In the genomic region with DNA sequence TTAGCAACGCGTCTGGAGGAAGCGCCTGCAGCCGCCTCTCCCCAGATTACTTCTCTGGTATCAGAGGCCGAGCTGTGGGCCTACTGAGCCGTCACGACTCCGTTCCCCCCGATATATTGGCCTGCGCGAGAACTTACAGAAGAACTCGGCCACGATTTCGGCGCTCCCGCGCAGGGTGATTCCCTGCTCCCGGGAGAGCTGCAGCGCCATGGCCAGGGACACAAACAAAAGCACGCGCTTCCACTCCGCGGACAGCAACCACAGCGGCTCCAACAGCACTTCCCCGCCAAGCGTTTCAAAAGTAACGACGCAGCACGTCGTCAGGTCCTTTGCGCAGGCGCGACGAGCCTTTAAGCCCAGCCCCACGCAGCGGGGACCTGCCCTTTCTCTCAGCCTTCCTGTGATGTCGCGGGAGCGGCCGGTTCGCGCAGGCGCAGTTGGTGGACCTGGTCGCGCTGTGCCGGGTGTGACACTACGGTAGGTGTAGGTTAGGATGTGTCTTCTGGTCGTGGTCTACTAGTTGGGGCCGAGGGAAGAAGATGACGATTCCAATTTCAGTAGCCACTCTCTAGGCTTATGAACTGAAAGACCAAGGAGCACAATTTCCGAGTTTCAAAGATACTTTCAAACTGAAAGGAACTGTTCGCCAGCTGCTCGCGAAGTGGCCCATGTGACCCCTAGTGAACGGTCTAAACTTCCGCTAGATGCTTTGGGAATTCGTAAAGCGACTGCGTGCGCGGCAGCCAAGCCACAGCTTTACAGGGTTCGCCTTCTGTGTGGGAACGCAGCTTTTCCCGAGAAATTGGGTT, we compare ENCODE assay signal across 1 cellular context.
A peak's percentile ranks its signal among the peaks of the same experiment; 100 is the strongest.
TF ChIP-seq lines count a peak whose summit lies in the region.

A gene (minus strand): TSS at position 324 of the 809 bp plus-strand sequence. CDS start 114 bp downstream, at position 210.

TF ChIP-seq in GM12878, 131 proteins besides CTCF, POLR2A, EP300 and RAD21 (continued from another document and continues in another):
- TF ChIP-seq, protein P1, sequence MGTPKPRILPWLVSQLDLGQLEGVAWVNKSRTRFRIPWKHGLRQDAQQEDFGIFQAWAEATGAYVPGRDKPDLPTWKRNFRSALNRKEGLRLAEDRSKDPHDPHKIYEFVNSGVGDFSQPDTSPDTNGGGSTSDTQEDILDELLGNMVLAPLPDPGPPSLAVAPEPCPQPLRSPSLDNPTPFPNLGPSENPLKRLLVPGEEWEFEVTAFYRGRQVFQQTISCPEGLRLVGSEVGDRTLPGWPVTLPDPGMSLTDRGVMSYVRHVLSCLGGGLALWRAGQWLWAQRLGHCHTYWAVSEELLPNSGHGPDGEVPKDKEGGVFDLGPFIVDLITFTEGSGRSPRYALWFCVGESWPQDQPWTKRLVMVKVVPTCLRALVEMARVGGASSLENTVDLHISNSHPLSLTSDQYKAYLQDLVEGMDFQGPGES (IDR thresholded peaks at IDR 0.05) = no peak
- TF ChIP-seq, protein P2, sequence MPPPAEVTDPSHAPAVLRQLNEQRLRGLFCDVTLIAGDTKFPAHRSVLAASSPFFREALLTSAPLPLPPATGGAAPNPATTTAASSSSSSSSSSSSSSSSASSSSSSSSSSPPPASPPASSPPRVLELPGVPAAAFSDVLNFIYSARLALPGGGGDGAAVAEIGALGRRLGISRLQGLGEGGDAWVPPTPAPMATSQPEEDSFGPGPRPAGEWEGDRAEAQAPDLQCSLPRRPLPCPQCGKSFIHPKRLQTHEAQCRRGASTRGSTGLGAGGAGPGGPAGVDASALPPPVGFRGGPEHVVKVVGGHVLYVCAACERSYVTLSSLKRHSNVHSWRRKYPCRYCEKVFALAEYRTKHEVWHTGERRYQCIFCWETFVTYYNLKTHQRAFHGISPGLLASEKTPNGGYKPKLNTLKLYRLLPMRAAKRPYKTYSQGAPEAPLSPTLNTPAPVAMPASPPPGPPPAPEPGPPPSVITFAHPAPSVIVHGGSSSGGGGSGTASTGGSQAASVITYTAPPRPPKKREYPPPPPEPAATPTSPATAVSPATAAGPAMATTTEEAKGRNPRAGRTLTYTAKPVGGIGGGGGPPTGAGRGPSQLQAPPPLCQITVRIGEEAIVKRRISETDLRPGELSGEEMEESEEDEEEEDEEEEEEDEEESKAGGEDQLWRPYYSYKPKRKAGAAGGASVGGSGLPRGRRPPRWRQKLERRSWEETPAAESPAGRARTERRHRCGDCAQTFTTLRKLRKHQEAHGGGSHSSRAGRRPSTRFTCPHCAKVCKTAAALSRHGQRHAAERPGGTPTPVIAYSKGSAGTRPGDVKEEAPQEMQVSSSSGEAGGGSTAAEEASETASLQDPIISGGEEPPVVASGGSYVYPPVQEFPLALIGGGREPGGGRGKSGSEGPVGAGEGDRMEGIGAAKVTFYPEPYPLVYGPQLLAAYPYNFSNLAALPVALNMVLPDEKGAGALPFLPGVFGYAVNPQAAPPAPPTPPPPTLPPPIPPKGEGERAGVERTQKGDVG (CRISPR knock-in tag; IDR thresholded peaks at IDR 0.05) = no peak
- TF ChIP-seq, protein P3, sequence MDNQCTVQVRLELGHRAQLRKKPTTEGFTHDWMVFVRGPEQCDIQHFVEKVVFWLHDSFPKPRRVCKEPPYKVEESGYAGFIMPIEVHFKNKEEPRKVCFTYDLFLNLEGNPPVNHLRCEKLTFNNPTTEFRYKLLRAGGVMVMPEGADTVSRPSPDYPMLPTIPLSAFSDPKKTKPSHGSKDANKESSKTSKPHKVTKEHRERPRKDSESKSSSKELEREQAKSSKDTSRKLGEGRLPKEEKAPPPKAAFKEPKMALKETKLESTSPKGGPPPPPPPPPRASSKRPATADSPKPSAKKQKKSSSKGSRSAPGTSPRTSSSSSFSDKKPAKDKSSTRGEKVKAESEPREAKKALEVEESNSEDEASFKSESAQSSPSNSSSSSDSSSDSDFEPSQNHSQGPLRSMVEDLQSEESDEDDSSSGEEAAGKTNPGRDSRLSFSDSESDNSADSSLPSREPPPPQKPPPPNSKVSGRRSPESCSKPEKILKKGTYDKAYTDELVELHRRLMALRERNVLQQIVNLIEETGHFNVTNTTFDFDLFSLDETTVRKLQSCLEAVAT (IDR thresholded peaks at IDR 0.05) = peak; percentile 27; the same call in 1 of the 2 replicates
- TF ChIP-seq FOXK2 (IDR thresholded peaks at IDR 0.05) (no peak), ZNF207 (IDR thresholded peaks at IDR 0.05; ENCODE audit: borderline replicate concordance) (no peak), MEF2B (IDR thresholded peaks at IDR 0.05; ENCODE audit: partially characterized antibody, poor library complexity, severe bottlenecking) (no peak), ZSCAN29 (IDR thresholded peaks at IDR 0.05) (no peak), SPI1 (IDR thresholded peaks at IDR 0.05; ENCODE audit: borderline replicate concordance, insufficient read depth, low read depth, low read length) (no peak; the same call in 1 of the 2 replicates), NBN (IDR thresholded peaks at IDR 0.05) (no peak), HDAC2 (IDR thresholded peaks at IDR 0.05) (peak; percentile 88), BACH1 (IDR thresholded peaks at IDR 0.05; ENCODE audit: borderline replicate concordance) (peak; percentile 17; the same call in 1 of the 2 replicates), NR2C1 (IDR thresholded peaks at IDR 0.05) (peak; percentile 36; the same call in 1 of the 2 replicates), ZNF384 (IDR thresholded peaks at IDR 0.05; ENCODE audit: borderline replicate concordance, low read depth, low read length) (no peak), NFYA (IDR thresholded peaks at IDR 0.05; ENCODE audit: borderline replicate concordance, low read depth, low read length) (no peak), PML (IDR thresholded peaks at IDR 0.05; ENCODE audit: low read length) (peak; percentile 99), TARDBP (IDR thresholded peaks at IDR 0.05; ENCODE audit: borderline replicate concordance) (no peak), NR2F1 (conservative IDR thresholded peaks at IDR 0.05) (peak; percentile 90), DPF2 (IDR thresholded peaks at IDR 0.05) (no peak), SMAD5 (IDR thresholded peaks at IDR 0.05; ENCODE audit: low read depth) (peak; percentile 97), RB1 (IDR thresholded peaks at IDR 0.05; ENCODE audit: borderline replicate concordance) (no peak), RUNX3 (IDR thresholded peaks at IDR 0.05; ENCODE audit: low read length) (peak; percentile 63), CREB1 (IDR thresholded peaks at IDR 0.05; ENCODE audit: low read depth) (peak; percentile 90), STAT1 (conservative IDR thresholded peaks at IDR 0.05) (0 out of 2 replicates have a peak, but pooled peaks have one; percentile 9), POLR2AphosphoS2 (IDR thresholded peaks at IDR 0.05; ENCODE audit: low read depth, low read length) (peak; percentile 59; the same call in 1 of the 2 replicates), SIX5 (IDR thresholded peaks at IDR 0.05; ENCODE audit: low read depth, low read length, severe bottlenecking) (no peak), ZNF217 (IDR thresholded peaks at IDR 0.05) (no peak), ZNF274 (IDR thresholded peaks at IDR 0.05; ENCODE audit: insufficient read depth, insufficient read length) (no peak)
- TF ChIP-seq, protein P4, sequence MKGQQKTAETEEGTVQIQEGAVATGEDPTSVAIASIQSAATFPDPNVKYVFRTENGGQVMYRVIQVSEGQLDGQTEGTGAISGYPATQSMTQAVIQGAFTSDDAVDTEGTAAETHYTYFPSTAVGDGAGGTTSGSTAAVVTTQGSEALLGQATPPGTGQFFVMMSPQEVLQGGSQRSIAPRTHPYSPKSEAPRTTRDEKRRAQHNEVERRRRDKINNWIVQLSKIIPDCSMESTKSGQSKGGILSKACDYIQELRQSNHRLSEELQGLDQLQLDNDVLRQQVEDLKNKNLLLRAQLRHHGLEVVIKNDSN (IDR thresholded peaks at IDR 0.05; ENCODE audit: borderline replicate concordance, extremely low read length, insufficient read depth, low read depth, low read length) = peak; percentile 77
- TF ChIP-seq, protein P5, sequence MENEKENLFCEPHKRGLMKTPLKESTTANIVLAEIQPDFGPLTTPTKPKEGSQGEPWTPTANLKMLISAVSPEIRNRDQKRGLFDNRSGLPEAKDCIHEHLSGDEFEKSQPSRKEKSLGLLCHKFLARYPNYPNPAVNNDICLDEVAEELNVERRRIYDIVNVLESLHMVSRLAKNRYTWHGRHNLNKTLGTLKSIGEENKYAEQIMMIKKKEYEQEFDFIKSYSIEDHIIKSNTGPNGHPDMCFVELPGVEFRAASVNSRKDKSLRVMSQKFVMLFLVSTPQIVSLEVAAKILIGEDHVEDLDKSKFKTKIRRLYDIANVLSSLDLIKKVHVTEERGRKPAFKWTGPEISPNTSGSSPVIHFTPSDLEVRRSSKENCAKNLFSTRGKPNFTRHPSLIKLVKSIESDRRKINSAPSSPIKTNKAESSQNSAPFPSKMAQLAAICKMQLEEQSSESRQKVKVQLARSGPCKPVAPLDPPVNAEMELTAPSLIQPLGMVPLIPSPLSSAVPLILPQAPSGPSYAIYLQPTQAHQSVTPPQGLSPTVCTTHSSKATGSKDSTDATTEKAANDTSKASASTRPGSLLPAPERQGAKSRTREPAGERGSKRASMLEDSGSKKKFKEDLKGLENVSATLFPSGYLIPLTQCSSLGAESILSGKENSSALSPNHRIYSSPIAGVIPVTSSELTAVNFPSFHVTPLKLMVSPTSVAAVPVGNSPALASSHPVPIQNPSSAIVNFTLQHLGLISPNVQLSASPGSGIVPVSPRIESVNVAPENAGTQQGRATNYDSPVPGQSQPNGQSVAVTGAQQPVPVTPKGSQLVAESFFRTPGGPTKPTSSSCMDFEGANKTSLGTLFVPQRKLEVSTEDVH (IDR thresholded peaks at IDR 0.05; ENCODE audit: low read depth, partially characterized antibody) = no peak
- TF ChIP-seq, protein P6, sequence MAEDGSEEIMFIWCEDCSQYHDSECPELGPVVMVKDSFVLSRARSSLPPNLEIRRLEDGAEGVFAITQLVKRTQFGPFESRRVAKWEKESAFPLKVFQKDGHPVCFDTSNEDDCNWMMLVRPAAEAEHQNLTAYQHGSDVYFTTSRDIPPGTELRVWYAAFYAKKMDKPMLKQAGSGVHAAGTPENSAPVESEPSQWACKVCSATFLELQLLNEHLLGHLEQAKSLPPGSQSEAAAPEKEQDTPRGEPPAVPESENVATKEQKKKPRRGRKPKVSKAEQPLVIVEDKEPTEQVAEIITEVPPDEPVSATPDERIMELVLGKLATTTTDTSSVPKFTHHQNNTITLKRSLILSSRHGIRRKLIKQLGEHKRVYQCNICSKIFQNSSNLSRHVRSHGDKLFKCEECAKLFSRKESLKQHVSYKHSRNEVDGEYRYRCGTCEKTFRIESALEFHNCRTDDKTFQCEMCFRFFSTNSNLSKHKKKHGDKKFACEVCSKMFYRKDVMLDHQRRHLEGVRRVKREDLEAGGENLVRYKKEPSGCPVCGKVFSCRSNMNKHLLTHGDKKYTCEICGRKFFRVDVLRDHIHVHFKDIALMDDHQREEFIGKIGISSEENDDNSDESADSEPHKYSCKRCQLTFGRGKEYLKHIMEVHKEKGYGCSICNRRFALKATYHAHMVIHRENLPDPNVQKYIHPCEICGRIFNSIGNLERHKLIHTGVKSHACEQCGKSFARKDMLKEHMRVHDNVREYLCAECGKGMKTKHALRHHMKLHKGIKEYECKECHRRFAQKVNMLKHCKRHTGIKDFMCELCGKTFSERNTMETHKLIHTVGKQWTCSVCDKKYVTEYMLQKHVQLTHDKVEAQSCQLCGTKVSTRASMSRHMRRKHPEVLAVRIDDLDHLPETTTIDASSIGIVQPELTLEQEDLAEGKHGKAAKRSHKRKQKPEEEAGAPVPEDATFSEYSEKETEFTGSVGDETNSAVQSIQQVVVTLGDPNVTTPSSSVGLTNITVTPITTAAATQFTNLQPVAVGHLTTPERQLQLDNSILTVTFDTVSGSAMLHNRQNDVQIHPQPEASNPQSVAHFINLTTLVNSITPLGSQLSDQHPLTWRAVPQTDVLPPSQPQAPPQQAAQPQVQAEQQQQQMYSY (CRISPR knock-in tag; IDR thresholded peaks at IDR 0.05) = no peak
- TF ChIP-seq, protein P7, sequence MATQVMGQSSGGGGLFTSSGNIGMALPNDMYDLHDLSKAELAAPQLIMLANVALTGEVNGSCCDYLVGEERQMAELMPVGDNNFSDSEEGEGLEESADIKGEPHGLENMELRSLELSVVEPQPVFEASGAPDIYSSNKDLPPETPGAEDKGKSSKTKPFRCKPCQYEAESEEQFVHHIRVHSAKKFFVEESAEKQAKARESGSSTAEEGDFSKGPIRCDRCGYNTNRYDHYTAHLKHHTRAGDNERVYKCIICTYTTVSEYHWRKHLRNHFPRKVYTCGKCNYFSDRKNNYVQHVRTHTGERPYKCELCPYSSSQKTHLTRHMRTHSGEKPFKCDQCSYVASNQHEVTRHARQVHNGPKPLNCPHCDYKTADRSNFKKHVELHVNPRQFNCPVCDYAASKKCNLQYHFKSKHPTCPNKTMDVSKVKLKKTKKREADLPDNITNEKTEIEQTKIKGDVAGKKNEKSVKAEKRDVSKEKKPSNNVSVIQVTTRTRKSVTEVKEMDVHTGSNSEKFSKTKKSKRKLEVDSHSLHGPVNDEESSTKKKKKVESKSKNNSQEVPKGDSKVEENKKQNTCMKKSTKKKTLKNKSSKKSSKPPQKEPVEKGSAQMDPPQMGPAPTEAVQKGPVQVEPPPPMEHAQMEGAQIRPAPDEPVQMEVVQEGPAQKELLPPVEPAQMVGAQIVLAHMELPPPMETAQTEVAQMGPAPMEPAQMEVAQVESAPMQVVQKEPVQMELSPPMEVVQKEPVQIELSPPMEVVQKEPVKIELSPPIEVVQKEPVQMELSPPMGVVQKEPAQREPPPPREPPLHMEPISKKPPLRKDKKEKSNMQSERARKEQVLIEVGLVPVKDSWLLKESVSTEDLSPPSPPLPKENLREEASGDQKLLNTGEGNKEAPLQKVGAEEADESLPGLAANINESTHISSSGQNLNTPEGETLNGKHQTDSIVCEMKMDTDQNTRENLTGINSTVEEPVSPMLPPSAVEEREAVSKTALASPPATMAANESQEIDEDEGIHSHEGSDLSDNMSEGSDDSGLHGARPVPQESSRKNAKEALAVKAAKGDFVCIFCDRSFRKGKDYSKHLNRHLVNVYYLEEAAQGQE (IDR thresholded peaks at IDR 0.05; ENCODE audit: low read depth, low read length) = peak; percentile 70
- TF ChIP-seq, protein P8, sequence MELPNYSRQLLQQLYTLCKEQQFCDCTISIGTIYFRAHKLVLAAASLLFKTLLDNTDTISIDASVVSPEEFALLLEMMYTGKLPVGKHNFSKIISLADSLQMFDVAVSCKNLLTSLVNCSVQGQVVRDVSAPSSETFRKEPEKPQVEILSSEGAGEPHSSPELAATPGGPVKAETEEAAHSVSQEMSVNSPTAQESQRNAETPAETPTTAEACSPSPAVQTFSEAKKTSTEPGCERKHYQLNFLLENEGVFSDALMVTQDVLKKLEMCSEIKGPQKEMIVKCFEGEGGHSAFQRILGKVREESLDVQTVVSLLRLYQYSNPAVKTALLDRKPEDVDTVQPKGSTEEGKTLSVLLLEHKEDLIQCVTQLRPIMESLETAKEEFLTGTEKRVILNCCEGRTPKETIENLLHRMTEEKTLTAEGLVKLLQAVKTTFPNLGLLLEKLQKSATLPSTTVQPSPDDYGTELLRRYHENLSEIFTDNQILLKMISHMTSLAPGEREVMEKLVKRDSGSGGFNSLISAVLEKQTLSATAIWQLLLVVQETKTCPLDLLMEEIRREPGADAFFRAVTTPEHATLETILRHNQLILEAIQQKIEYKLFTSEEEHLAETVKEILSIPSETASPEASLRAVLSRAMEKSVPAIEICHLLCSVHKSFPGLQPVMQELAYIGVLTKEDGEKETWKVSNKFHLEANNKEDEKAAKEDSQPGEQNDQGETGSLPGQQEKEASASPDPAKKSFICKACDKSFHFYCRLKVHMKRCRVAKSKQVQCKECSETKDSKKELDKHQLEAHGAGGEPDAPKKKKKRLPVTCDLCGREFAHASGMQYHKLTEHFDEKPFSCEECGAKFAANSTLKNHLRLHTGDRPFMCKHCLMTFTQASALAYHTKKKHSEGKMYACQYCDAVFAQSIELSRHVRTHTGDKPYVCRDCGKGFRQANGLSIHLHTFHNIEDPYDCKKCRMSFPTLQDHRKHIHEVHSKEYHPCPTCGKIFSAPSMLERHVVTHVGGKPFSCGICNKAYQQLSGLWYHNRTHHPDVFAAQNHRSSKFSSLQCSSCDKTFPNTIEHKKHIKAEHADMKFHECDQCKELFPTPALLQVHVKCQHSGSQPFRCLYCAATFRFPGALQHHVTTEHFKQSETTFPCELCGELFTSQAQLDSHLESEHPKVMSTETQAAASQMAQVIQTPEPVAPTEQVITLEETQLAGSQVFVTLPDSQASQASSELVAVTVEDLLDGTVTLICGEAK (IDR thresholded peaks at IDR 0.05; ENCODE audit: borderline replicate concordance) = peak; percentile 61; the same call in 1 of the 2 replicates
